In the genomic region with DNA sequence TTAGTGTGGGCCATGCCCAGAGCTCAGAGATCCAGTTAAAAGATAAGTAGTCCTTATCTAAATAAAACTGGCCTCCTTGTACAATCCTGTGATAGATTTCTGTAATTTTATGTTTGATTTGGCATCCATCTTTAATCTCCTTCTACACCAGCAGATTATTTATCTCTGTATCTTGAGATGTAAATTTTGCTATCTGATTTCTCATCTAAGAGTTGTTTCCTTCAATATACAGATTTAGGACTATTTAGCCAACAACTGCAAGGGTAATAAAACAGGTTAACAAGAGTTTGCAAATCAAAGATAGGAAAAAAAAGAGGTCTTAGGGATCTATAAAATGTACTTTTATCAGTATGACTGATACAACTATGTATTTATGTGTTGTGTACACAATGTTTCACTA, we compare ENCODE assay signal across 25 cellular contexts.
"Had no signal": no experiment of that assay in that cellular context is flagged by ENCODE, and none has a peak within 500 bp of the region (broad histone marks: within the 10 kb centered on the region; RNA-seq: fewer than 3 reads in every experiment).

No MANE protein-coding gene starts in this region.

- H2AFZ ChIP-seq: hepatocyte had no signal

- H3K4me3 ChIP-seq: colonic mucosa, coronary artery, dorsolateral prefrontal cortex, esophagus muscularis mucosa, esophagus squamous epithelium, gastrocnemius medialis, gastroesophageal sphincter, heart left ventricle, heart right ventricle, hepatocyte had no signal

- H3K4me1 ChIP-seq: colonic mucosa, esophagus muscularis mucosa, esophagus squamous epithelium, foreskin keratinocyte, gastrocnemius medialis, gastroesophageal sphincter, heart left ventricle, heart right ventricle had no signal

- H3K9me3 ChIP-seq: colonic mucosa, gastrocnemius medialis had no signal

- H3K27ac ChIP-seq: colonic mucosa, coronary artery, dorsolateral prefrontal cortex, epithelial cell of prostate, esophagus muscularis mucosa, esophagus squamous epithelium, foreskin keratinocyte, gastrocnemius medialis, gastroesophageal sphincter, heart left ventricle, heart right ventricle, hepatocyte had no signal

- DNase-seq: colonic mucosa; cortex of kidney; dermis blood vessel endothelial cell; dorsolateral prefrontal cortex; effector CD4-positive, alpha-beta T cell; effector CD8-positive, alpha-beta T cell; effector memory CD4-positive, alpha-beta T cell; effector memory CD8-positive, alpha-beta T cell; endodermal cell; erythroblast; esophagus squamous epithelium; foreskin fibroblast; foreskin keratinocyte; foreskin melanocyte; gastrocnemius medialis; glutamatergic neuron; head of caudate nucleus; heart left ventricle; heart right ventricle had no signal

- H3K4me2 ChIP-seq: hepatocyte had no signal

- H3K79me2 ChIP-seq: hepatocyte had no signal

- H3K36me3 ChIP-seq: colonic mucosa, esophagus muscularis mucosa, esophagus squamous epithelium, gastrocnemius medialis, gastroesophageal sphincter, heart left ventricle, heart right ventricle had no signal

- ATAC-seq: effector memory CD8-positive, alpha-beta T cell; esophagus mucosa; foreskin keratinocyte; gastrocnemius medialis; gastroesophageal sphincter; heart left ventricle; heart right ventricle had no signal

- H3K27me3 ChIP-seq: colonic mucosa, dorsolateral prefrontal cortex, esophagus muscularis mucosa, esophagus squamous epithelium, foreskin keratinocyte, gastrocnemius medialis, gastroesophageal sphincter, heart left ventricle, heart right ventricle, hepatocyte had no signal
